In genomic region chr4:147731611-147732515, GRCh38 we compare ENCODE assay signal across 8 cellular contexts. TPM values are rescaled to one million over a fixed set of nuclear protein-coding genes. Genes with fewer than 3 reads are reported as not detected.
DNase-seq lines count a peak whose midpoint lies in the region; ATAC-seq and TF ChIP-seq lines count a peak whose summit lies in the region.

Gene ARHGAP10, plus strand, starts transcription at chr4:147732088. Its CDS starts 214 bp downstream, at chr4:147732302.

- H3K4me2 ChIP-seq in SU-DHL-6 (ENCODE audit: low read depth, low read length, poor library complexity, severe bottlenecking) = peak within 1 kb of the TSS; percentile 88

- 0 to 1% (median 0%) methylated on average over 39 to 104 of the region's 104 CpGs for WGBS in heart left ventricle, 4 donors
- WGBS in urinary bladder = under 1% methylated on average over 104 of the region's 104 CpGs

- no peaks in the 10 kb centered on the region for H3K79me2 ChIP-seq in SU-DHL-6 (ENCODE audit: insufficient read depth, low read length)

- intact Hi-C loops in heart left ventricle (cut with DNase I) = loop anchor here in 8 of 10 donors (1.0 to 10.0 kb wide), 13 partner anchors 40 to 135 kb away; no protein-coding TSS in a partner anchor

- peaks cover 42% of the 10 kb centered on the region for H3K4me1 ChIP-seq in adipocyte (ENCODE audit: control insufficient read depth, insufficient read depth, low read length)
- H3K4me1 ChIP-seq in heart left ventricle = peaks cover 0 to 38% (median 28%) of the 10 kb centered on the region in 12 donors
- no peaks in the 10 kb centered on the region for H3K4me1 ChIP-seq in urinary bladder (ENCODE audit: insufficient read depth)

- H2AFZ ChIP-seq in SU-DHL-6 (ENCODE audit: low read depth, low read length, severe bottlenecking) = peak within 1 kb of the TSS; percentile 99

- H3K9me3 ChIP-seq in SU-DHL-6 (ENCODE audit: insufficient read depth, low read length) (no peaks in the 10 kb centered on the region), adipocyte (ENCODE audit: control insufficient read depth, low read length) (no peaks in the 10 kb centered on the region), heart left ventricle (no peaks in the 10 kb centered on the region)

- H3K4me3 ChIP-seq in SU-DHL-6 (ENCODE audit: insufficient read depth, low read length, poor library complexity, severe bottlenecking) = peak within 1 kb of the TSS; percentile 56
- peak within 1 kb of the TSS; percentile 90 for H3K4me3 ChIP-seq in adipocyte (ENCODE audit: low read length)
- H3K4me3 ChIP-seq in heart left ventricle = peak within 1 kb of the TSS; percentile 67 to 97 (median 86)
- H3K4me3 ChIP-seq in urinary bladder (ENCODE audit: low read depth, low read length) = peak within 1 kb of the TSS; percentile 72

- TF ChIP-seq CTCF in SU-DHL-6 (IDR thresholded peaks at IDR 0.05; ENCODE audit: insufficient read depth, low read length, poor library complexity, severe bottlenecking) (no peak), heart left ventricle (IDR thresholded peaks at IDR 0.05) (no peak)

- H3K27me3 ChIP-seq in SU-DHL-6 (ENCODE audit: low read length) (no peaks in the 10 kb centered on the region), adipocyte (replicated peaks; ENCODE audit: control insufficient read depth, insufficient read depth, low read length) (no peaks in the 10 kb centered on the region), heart left ventricle (no peaks in the 10 kb centered on the region)

- H3K9ac ChIP-seq in SU-DHL-6 (ENCODE audit: low read length) = peak within 1 kb of the TSS; percentile 63
- peak within 1 kb of the TSS; percentile 95 for H3K9ac ChIP-seq in adipocyte (ENCODE audit: low read length)

- H3K9me2 ChIP-seq in SU-DHL-6 (replicated peaks; ENCODE audit: insufficient read depth, low read length) = no peaks in the 10 kb centered on the region

- H3K36me3 ChIP-seq in SU-DHL-6 (ENCODE audit: low read length) (no peaks in the 10 kb centered on the region), adipocyte (ENCODE audit: control insufficient read depth, insufficient read depth, low read length, severe bottlenecking) (no peaks in the 10 kb centered on the region), heart left ventricle (no peaks in the 10 kb centered on the region), urinary bladder (ENCODE audit: insufficient read depth) (no peaks in the 10 kb centered on the region)

- ATAC-seq in GM19452 (IDR thresholded peaks at IDR 0.05; ENCODE audit: unreplicated experiment) (peak; percentile 57), HG03565 (IDR thresholded peaks at IDR 0.05; ENCODE audit: unreplicated experiment) (peak; percentile 38), heart left ventricle (peak; percentile 27 to 88 (median 80))

- no peak within 1 kb of the TSS for H3K27ac ChIP-seq in SU-DHL-6 (ENCODE audit: low read depth, low read length)
- peak within 1 kb of the TSS; percentile 83 to 96 (median 93) for H3K27ac ChIP-seq in heart left ventricle
- peak within 1 kb of the TSS; percentile 93 for H3K27ac ChIP-seq in urinary bladder (ENCODE audit: low read depth)

- no peaks in the 10 kb centered on the region for H4K20me1 ChIP-seq in SU-DHL-6 (ENCODE audit: low read depth, low read length)

- TF ChIP-seq POLR2A in heart left ventricle (IDR thresholded peaks at IDR 0.05) = peak in 1 of 2 donors; percentile 67

- DNase-seq in COLO668 (lab: John Stamatoyannopoulos, UW; ENCODE audit: unreplicated experiment) = peak; percentile 82
- DNase-seq in adipocyte (ENCODE audit: low read depth) = peak; percentile 93
- peak; percentile 81 to 89 (median 81) for DNase-seq in heart left ventricle
- no peak for DNase-seq in pulmonary artery endothelial cell (ENCODE audit: low read depth, low spot score)

- no peaks in the 10 kb centered on the region for H3F3A ChIP-seq in SU-DHL-6 (ENCODE audit: insufficient read depth)

RNA-seq across cellular contexts. Expression of gene ARHGAP10, which starts in this region (rescaled TPM):
- total RNA-seq in heart left ventricle (10 to 100 TPM; 30.6 to 64.2 (median 51.7) TPM), pulmonary artery endothelial cell (18.5 and 28.8 TPM in 2 replicates), urinary bladder (76.7 TPM)
- polyA plus RNA-seq in heart left ventricle (10 to 100 TPM; 39.8 to 73.7 TPM), urinary bladder (71.3 TPM)
